26 cellular contexts compared by ENCODE assay signal in genomic region chr12:112820796-112821195, GRCh38. TPM values are rescaled to one million over a fixed set of nuclear protein-coding genes. Genes with fewer than 3 reads are reported as not detected.
DNase-seq lines count a peak whose midpoint lies in the region; FAIRE-seq and TF ChIP-seq lines count a peak whose summit lies in the region.
"Had no signal": no experiment of that assay in that cellular context is flagged by ENCODE, and none has a peak within 500 bp of the region (broad histone marks: within the 10 kb centered on the region; RNA-seq: fewer than 3 reads in every experiment).

No MANE protein-coding gene starts in this region.

- H3K23ac ChIP-seq in H1 (ENCODE audit: insufficient read length) = no peak overlapping the region

- H3K27ac ChIP-seq in H1 (ENCODE audit: low read depth, low read length) (no peak overlapping the region), thyroid gland (no peak overlapping the region)
- H3K27ac ChIP-seq: PC-9, SJSA1 had no signal

- H2BK12ac ChIP-seq in H1 (ENCODE audit: low read depth, low read length) = no peak overlapping the region; the same call in 1 of the 2 replicates

- H3K79me1 ChIP-seq in H1 (ENCODE audit: low read depth, low read length) = no peaks in the 10 kb centered on the region

- no peak for FAIRE-seq in H1 (lab: Jason Lieb, UNC)
- no peak for FAIRE-seq in GM19239 (lab: Jason Lieb, UNC)
- FAIRE-seq: G401.6, HepG2, K562 had no signal

- H2BK15ac ChIP-seq in H1 (ENCODE audit: low read length) = no peak overlapping the region

- H4K20me1 ChIP-seq in H1 (replicated peaks in 1 of 2; ENCODE audit: control insufficient read depth in 1 of 2, insufficient read depth in 2 of 2, low read length in 2 of 2) = no peaks in the 10 kb centered on the region

- no peak overlapping the region for H3K18ac ChIP-seq in H1 (ENCODE audit: extremely low read depth, low read length)

- H2AFZ ChIP-seq in H1 (ENCODE audit: low read length) = no peak overlapping the region
- H2AFZ ChIP-seq: PC-9 had no signal

- DNase-seq in G401 (ENCODE audit: low spot score) = peak; percentile 93
- peak; percentile 75 for DNase-seq in NCI-H446 treated with DMSO at 0.1 percent for 48 hours (lab: John Stamatoyannopoulos, UW)
- peak in 1 of 2 experiments; percentile 11 for DNase-seq in H1 (ENCODE audit: low read depth in 1 of 2, low spot score in 2 of 2)
- peak; percentile 54 for DNase-seq in osteocyte (ENCODE audit: extremely low spot score, unreplicated experiment)
- DNase-seq in GM19239 (ENCODE audit: insufficient read length, low spot score) = no peak
- DNase-seq in NCI-H2029 treated with DMSO at 0.1 percent for 48 hours (lab: John Stamatoyannopoulos, UW) = no peak
- DNase-seq in thyroid gland = no peak
- DNase-seq: Calu3, DMS53, GOT3, Kasumi-1, NCI-H1092 treated with DMSO at 0.1 percent for 48 hours, NCI-H1436 treated with DMSO at 0.1 percent for 48 hours, NCI-H2081, NCI-H526, PC-9 had no signal

- no peaks in the 10 kb centered on the region for H3K27me3 Mint-ChIP-seq in osteocyte (ENCODE audit: unreplicated experiment)

- no peak overlapping the region for H3K4me2 ChIP-seq in H1 (ENCODE audit: insufficient read depth in 1 of 2, low read depth in 2 of 2, low read length in 2 of 2)
- H3K4me2 ChIP-seq: PC-9 had no signal

- TF ChIP-seq POLR2A in H1 (IDR thresholded peaks at IDR 0.05; ENCODE audit: control extremely low read depth in 1 of 2, low read depth in 2 of 2, low read length in 2 of 2) = no peak
- no peak for TF ChIP-seq POLR2A in thyroid gland (IDR thresholded peaks at IDR 0.05)

- H4K91ac ChIP-seq in H1 (replicated peaks; ENCODE audit: insufficient read length, low read length) = no peak overlapping the region

- no peaks in the 10 kb centered on the region for H3K27me3 ChIP-seq in H1 (replicated peaks in 1 of 4; ENCODE audit: control insufficient read depth in 3 of 4, extremely low read depth in 1 of 4, insufficient read depth in 3 of 4, low read length in 3 of 4)
- no peaks in the 10 kb centered on the region for H3K27me3 ChIP-seq in thyroid gland

- no peak overlapping the region for H3K9ac ChIP-seq in H1 (replicated peaks in 1 of 4; ENCODE audit: extremely low read depth in 1 of 4, low read depth in 3 of 4, low read length in 3 of 4)

- H3K4me1 Mint-ChIP-seq in osteocyte (ENCODE audit: unreplicated experiment) = no peaks in the 10 kb centered on the region

- in situ Hi-C loops in G401 (cut with HindIII; ENCODE audit: low sequenced_read_pairs) = no loop called here

- H4K5ac ChIP-seq in H1 (ENCODE audit: insufficient read length, low read depth, low read length) = no peak overlapping the region

- H3K23me2 ChIP-seq in H1 (ENCODE audit: low read depth, low read length) = no peaks in the 10 kb centered on the region

- H2BK20ac ChIP-seq in H1 (ENCODE audit: low read length) = no peak overlapping the region

- H3K36me3 ChIP-seq in H1 (ENCODE audit: control insufficient read depth in 2 of 4, insufficient read depth in 4 of 4, low read length in 3 of 4) (no peaks in the 10 kb centered on the region), thyroid gland (no peaks in the 10 kb centered on the region)
- H3K36me3 ChIP-seq: SJSA1 had no signal

- H3K56ac ChIP-seq in H1 (replicated peaks; ENCODE audit: insufficient read length, low read depth, low read length) = no peak overlapping the region

- no peaks in the 10 kb centered on the region for H3K36me3 Mint-ChIP-seq in osteocyte (ENCODE audit: unreplicated experiment)

- H3K4me3 ChIP-seq in H1 (ENCODE audit: extremely low read depth in 1 of 4, insufficient read depth in 2 of 4, low read depth in 3 of 4, low read length in 4 of 4) (no peak overlapping the region), thyroid gland (replicated peaks in 1 of 3) (no peak overlapping the region)
- H3K4me3 ChIP-seq: K562, PC-9, SJSA1 had no signal

- H3K4ac ChIP-seq in H1 (replicated peaks; ENCODE audit: insufficient read length, low read depth, low read length) = no peak overlapping the region

- H3K79me2 ChIP-seq in H1 (ENCODE audit: control insufficient read depth in 1 of 2, insufficient read depth in 2 of 2, low read length in 2 of 2) = no peaks in the 10 kb centered on the region

- CTCF ChIA-PET in H1 (lab: Charles Lee; ENCODE audit: partially characterized antibody) = no interaction called here

- peaks cover 0 to 11% (median 5%) of the 10 kb centered on the region in 4 experiments; a peak in 4 of 7 replicates for H3K4me1 ChIP-seq in H1 (replicated peaks in 1 of 4; ENCODE audit: control insufficient read depth in 3 of 4, insufficient read depth in 4 of 4, low read length in 3 of 4)
- no peaks in the 10 kb centered on the region for H3K4me1 ChIP-seq in thyroid gland
- H3K4me1 ChIP-seq: SJSA1 had no signal

- no peaks in the 10 kb centered on the region for H3K9me3 ChIP-seq in H1 (ENCODE audit: insufficient read depth in 2 of 2, low read depth in 1 of 2, low read length in 1 of 2)
- H3K9me3 ChIP-seq in thyroid gland = no peaks in the 10 kb centered on the region
- H3K9me3 ChIP-seq: SJSA1 had no signal

- no peak overlapping the region for H3K14ac ChIP-seq in H1 (ENCODE audit: insufficient read length)

- no peak for TF ChIP-seq EP300 in H1 (IDR thresholded peaks at IDR 0.05; ENCODE audit: borderline replicate concordance in 1 of 2, low read depth in 2 of 2, low read length in 2 of 2)

- H3K4me3 Mint-ChIP-seq in osteocyte (ENCODE audit: unreplicated experiment) = no peak overlapping the region

- H3K27ac Mint-ChIP-seq in osteocyte (ENCODE audit: unreplicated experiment) = no peak overlapping the region

- H2BK120ac ChIP-seq in H1 (replicated peaks; ENCODE audit: low read depth, low read length) = no peak overlapping the region

- no peak for TF ChIP-seq RAD21 in H1 (IDR thresholded peaks at IDR 0.05 in 1 of 2, conservative IDR thresholded peaks at IDR 0.05 in 1 of 2; ENCODE audit: low read depth in 2 of 2, low read length in 2 of 2)

- TF ChIP-seq CTCF in H1 (IDR thresholded peaks at IDR 0.05; ENCODE audit: control extremely low read depth in 1 of 3, insufficient read depth in 1 of 3, low read depth in 1 of 3, low read length in 3 of 3) (no peak), osteocyte (IDR thresholded peaks at IDR 0.05) (no peak), thyroid gland (IDR thresholded peaks at IDR 0.05) (no peak)

- no peaks in the 10 kb centered on the region for H3K9me3 Mint-ChIP-seq in osteocyte (ENCODE audit: unreplicated experiment)

- intact Hi-C loops in thyroid gland (cut with DNase I) = no loop called here

- POLR2A ChIA-PET in H1 (lab: Charles Lee; ENCODE audit: partially characterized antibody) = interaction anchor here (1.7 kb wide), 1 partner anchor 31 kb away, joined by 3 read pairs; no protein-coding TSS in a partner anchor

- H2BK5ac ChIP-seq in H1 (ENCODE audit: low read depth, low read length) = no peak overlapping the region

- H2AK5ac ChIP-seq in H1 (ENCODE audit: low read depth, low read length) = peak overlapping the region; percentile 67; the same call in 1 of the 2 replicates

- 82% methylated on average over 6 of the region's 6 CpGs; no CpG with 5 or more reads in 1 of the 2 experiments for WGBS in H1 (ENCODE audit: extremely low coverage in 1 of 2, insufficient coverage in 1 of 2, insufficient read length in 1 of 2, insufficient replicate concordance in 2 of 2, low coverage in 1 of 2, low lambda C conversion rate in 2 of 2, missing lambda C conversion rate in 1 of 2), 2 experiments
- WGBS in thyroid gland, 2 donors = 54 to 69% methylated on average over 6 of the region's 6 CpGs

- H4K8ac ChIP-seq in H1 (ENCODE audit: extremely low read depth, insufficient read depth, low read length) = no peak overlapping the region

TF ChIP-seq in H1, 55 proteins besides CTCF, POLR2A, EP300 and RAD21 (continues in another document):
- TF ChIP-seq YY1 (IDR thresholded peaks at IDR 0.05; ENCODE audit: low read depth, low read length) (no peak), HDAC6 (IDR thresholded peaks at IDR 0.05; ENCODE audit: low read depth, low read length) (no peak), MAX (IDR thresholded peaks at IDR 0.05) (no peak), RFX5 (IDR thresholded peaks at IDR 0.05; ENCODE audit: borderline replicate concordance, low read depth, low read length) (no peak), CHD2 (IDR thresholded peaks at IDR 0.05; ENCODE audit: low read length) (no peak), E2F6 (IDR thresholded peaks at IDR 0.05) (no peak), CTBP2 (IDR thresholded peaks at IDR 0.05; ENCODE audit: borderline replicate concordance, insufficient read depth, insufficient read length, low read length) (no peak), TAF1 (IDR thresholded peaks at IDR 0.05; ENCODE audit: low read depth, low read length) (no peak), EZH2 (IDR thresholded peaks at IDR 0.05; ENCODE audit: low read depth, low read length, severe bottlenecking) (no peak), ZNF274 (IDR thresholded peaks at IDR 0.05; ENCODE audit: borderline replicate concordance, extremely low read depth, low read length) (no peak), SIX5 (IDR thresholded peaks at IDR 0.05; ENCODE audit: low read depth, low read length) (no peak), GTF2F1 (IDR thresholded peaks at IDR 0.05; ENCODE audit: borderline replicate concordance, low read depth, low read length) (no peak), CEBPB (IDR thresholded peaks at IDR 0.05; ENCODE audit: low read depth, low read length) (no peak), NANOG (IDR thresholded peaks at IDR 0.05; ENCODE audit: insufficient read depth, low read depth, low read length, poor library complexity, severe bottlenecking) (no peak)

RNA-seq across cellular contexts. Expression of gene RPH3A, which starts 29.2 kb away (rescaled TPM):
- not detected in 2 replicates for total RNA-seq in G401 (2014; rRNA removed; shearing (Covaris generic))
- not detected in 2 replicates for total RNA-seq in H1 (2021; fragmentation: NEBNext Ultra II Directional; extraction: Animal tissue kit (Norgen Biotek cat#: 25700))
- 0.02 TPM in 1 of 2 replicates, not detected in the other for polyA plus RNA-seq in H1 (2011; rRNA removed)
- 0.06 TPM for polyA plus RNA-seq in H1 (2011; cell fraction: cytosol; rRNA removed)
- 0.04 TPM for polyA plus RNA-seq in H1 (2011; cell fraction: nucleus; rRNA removed)
- polyA plus RNA-seq in H1 (2012, experiment 1 of 2) = 0.04 to 0.16 TPM (median 0.07 TPM) in 3 of 4 replicates, not detected in the other
- not detected for polyA plus RNA-seq in H1 (2012, experiment 2 of 2)
- 0.06 TPM for polyA plus RNA-seq in H1 (2013, experiment 1 of 2)
- polyA plus RNA-seq in H1 (2013, experiment 2 of 2) = 0.04 TPM
- polyA minus RNA-seq in H1 (2011; rRNA and poly(A)+ RNA removed) = not detected in 2 replicates
- polyA minus RNA-seq in H1 (2011; cell fraction: cytosol; rRNA and poly(A)+ RNA removed) = not detected
- not detected for polyA minus RNA-seq in H1 (2011; cell fraction: nucleus; rRNA and poly(A)+ RNA removed)
- total RNA-seq in osteocyte (not detected in 2 replicates), thyroid gland (not detected)
- total RNA-seq: A172, Calu3, Daoy, HepG2, HT1080, K562, M059J, PC-9, RPMI7951 had no signal
- polyA plus RNA-seq: BJ, HepG2 had no signal

Comparison
In these comparisons a context has a peak if more than half of its experiments do, and no peak if none do; other contexts are left out.
1. DNase-seq: peak in G401 (single experiment), NCI-H446 treated with DMSO at 0.1 percent for 48 hours (single experiment) and osteocyte (single experiment); none in GM19239 (single experiment), NCI-H2029 treated with DMSO at 0.1 percent for 48 hours (single experiment) and thyroid gland (0 of 2).